Comparison of ENCODE assay signal across 1 cellular context in the genomic region with DNA sequence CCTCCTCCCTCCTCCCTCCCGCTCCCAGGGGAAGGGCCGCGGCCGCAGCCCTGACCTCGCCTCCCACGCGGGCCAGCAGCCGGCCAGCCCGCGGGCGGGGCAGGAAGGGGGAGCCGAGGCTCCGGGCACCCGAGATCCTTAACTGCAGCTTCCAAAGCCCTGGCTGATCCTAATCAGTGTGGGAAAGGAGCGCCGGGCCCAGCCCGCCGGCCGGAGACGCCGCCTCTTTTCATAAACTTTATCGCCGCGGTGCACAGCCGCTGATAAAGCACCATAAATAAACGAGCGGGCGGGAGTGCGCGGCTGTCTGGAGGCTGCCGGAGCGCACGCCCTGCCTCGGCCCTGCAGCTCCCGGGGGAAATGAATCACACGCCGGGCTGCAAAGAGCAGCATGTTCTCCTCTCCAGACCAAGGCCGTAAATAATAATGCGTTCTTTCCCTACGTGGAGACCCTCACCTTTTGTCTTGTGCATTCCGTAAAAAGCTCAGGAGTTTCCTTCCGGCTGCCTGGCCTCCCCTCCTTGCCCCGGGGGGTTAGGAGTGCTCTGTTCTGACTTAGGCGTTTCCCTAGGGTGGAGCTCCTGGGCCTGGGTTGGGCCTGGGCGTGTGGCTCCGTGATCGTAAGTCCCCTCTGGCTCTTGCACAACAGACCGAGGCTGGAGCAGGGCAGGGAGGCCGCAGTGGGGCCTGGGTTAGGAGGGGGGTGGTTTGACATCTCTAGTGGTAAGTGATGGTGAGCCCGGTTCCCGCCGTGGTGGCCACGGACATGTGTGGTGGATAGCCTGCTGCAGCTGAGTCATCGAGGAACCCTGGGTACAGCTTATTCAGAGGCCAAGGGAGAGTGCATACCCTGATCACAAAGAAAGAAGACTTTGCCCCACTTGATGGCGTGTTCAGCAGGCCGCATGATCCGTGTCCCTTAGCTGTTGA.
TF ChIP-seq lines count a peak whose summit lies in the region.

No MANE protein-coding gene starts in this region.

TF ChIP-seq in K562, 482 proteins besides CTCF, POLR2A, EP300 and RAD21 (continued from another document and continues in another):
- TF ChIP-seq, protein P1, sequence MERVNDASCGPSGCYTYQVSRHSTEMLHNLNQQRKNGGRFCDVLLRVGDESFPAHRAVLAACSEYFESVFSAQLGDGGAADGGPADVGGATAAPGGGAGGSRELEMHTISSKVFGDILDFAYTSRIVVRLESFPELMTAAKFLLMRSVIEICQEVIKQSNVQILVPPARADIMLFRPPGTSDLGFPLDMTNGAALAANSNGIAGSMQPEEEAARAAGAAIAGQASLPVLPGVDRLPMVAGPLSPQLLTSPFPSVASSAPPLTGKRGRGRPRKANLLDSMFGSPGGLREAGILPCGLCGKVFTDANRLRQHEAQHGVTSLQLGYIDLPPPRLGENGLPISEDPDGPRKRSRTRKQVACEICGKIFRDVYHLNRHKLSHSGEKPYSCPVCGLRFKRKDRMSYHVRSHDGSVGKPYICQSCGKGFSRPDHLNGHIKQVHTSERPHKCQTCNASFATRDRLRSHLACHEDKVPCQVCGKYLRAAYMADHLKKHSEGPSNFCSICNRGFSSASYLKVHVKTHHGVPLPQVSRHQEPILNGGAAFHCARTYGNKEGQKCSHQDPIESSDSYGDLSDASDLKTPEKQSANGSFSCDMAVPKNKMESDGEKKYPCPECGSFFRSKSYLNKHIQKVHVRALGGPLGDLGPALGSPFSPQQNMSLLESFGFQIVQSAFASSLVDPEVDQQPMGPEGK (CRISPR knock-in tag; IDR thresholded peaks at IDR 0.05; ENCODE audit: borderline replicate concordance) = no peak
- no peak for TF ChIP-seq ZNF561 (CRISPR knock-in tag; conservative IDR thresholded peaks at IDR 0.05)
- TF ChIP-seq NCOA1 (IDR thresholded peaks at IDR 0.05; ENCODE audit: low read depth) = peak; percentile 20; the same call in 1 of the 2 replicates
- TF ChIP-seq REST (CRISPR knock-in tag; IDR thresholded peaks at IDR 0.05; ENCODE audit: low read depth) = peak; percentile 11; the same call in 1 of the 2 replicates
- peak; percentile 99 for TF ChIP-seq EGR1 (conservative IDR thresholded peaks at IDR 0.05)
- TF ChIP-seq SIN3B (IDR thresholded peaks at IDR 0.05; ENCODE audit: low read depth) = no peak
- TF ChIP-seq SUPT5H (IDR thresholded peaks at IDR 0.05) = no peak
- TF ChIP-seq ZFX (CRISPR knock-in tag; IDR thresholded peaks at IDR 0.05) = peak; percentile 84
- no peak for TF ChIP-seq HINFP (tag; conservative IDR thresholded peaks at IDR 0.05; ENCODE audit: low read depth)
- TF ChIP-seq HNRNPUL1 (IDR thresholded peaks at IDR 0.05; ENCODE audit: low read length) = no peak
- TF ChIP-seq EZH2 (IDR thresholded peaks at IDR 0.05; ENCODE audit: borderline replicate concordance, low read depth, low read length) = no peak
- TF ChIP-seq, protein P2, sequence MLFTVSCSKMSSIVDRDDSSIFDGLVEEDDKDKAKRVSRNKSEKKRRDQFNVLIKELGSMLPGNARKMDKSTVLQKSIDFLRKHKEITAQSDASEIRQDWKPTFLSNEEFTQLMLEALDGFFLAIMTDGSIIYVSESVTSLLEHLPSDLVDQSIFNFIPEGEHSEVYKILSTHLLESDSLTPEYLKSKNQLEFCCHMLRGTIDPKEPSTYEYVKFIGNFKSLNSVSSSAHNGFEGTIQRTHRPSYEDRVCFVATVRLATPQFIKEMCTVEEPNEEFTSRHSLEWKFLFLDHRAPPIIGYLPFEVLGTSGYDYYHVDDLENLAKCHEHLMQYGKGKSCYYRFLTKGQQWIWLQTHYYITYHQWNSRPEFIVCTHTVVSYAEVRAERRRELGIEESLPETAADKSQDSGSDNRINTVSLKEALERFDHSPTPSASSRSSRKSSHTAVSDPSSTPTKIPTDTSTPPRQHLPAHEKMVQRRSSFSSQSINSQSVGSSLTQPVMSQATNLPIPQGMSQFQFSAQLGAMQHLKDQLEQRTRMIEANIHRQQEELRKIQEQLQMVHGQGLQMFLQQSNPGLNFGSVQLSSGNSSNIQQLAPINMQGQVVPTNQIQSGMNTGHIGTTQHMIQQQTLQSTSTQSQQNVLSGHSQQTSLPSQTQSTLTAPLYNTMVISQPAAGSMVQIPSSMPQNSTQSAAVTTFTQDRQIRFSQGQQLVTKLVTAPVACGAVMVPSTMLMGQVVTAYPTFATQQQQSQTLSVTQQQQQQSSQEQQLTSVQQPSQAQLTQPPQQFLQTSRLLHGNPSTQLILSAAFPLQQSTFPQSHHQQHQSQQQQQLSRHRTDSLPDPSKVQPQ (CRISPR knock-in tag; IDR thresholded peaks at IDR 0.05; ENCODE audit: borderline replicate concordance) = 0 out of 2 replicates have a peak, but pooled peaks have one; percentile 10
- TF ChIP-seq HLTF (IDR thresholded peaks at IDR 0.05) = no peak
- peak; percentile 69; the same call in 1 of the 2 replicates for TF ChIP-seq KDM2B (CRISPR knock-in tag; IDR thresholded peaks at IDR 0.05)
- TF ChIP-seq MEF2D (tag; conservative IDR thresholded peaks at IDR 0.05; ENCODE audit: low read depth) = peak; percentile 95
- TF ChIP-seq ZEB2 (IDR thresholded peaks at IDR 0.05) = no peak
- no peak; the same call in 1 of the 2 replicates for TF ChIP-seq MYNN (IDR thresholded peaks at IDR 0.05)
- no peak for TF ChIP-seq MYNN (CRISPR knock-in tag; IDR thresholded peaks at IDR 0.05)
- TF ChIP-seq, protein P3, sequence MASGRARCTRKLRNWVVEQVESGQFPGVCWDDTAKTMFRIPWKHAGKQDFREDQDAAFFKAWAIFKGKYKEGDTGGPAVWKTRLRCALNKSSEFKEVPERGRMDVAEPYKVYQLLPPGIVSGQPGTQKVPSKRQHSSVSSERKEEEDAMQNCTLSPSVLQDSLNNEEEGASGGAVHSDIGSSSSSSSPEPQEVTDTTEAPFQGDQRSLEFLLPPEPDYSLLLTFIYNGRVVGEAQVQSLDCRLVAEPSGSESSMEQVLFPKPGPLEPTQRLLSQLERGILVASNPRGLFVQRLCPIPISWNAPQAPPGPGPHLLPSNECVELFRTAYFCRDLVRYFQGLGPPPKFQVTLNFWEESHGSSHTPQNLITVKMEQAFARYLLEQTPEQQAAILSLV (tag; IDR thresholded peaks at IDR 0.05) = no peak; the same call in 1 of the 2 replicates
- TF ChIP-seq LEF1 (IDR thresholded peaks at IDR 0.05) = peak; percentile 76
- no peak for TF ChIP-seq ZBTB5 (IDR thresholded peaks at IDR 0.05)
- TF ChIP-seq ERF (CRISPR knock-in tag; IDR thresholded peaks at IDR 0.05) = no peak; the same call in 1 of the 2 replicates
- TF ChIP-seq, protein P4, sequence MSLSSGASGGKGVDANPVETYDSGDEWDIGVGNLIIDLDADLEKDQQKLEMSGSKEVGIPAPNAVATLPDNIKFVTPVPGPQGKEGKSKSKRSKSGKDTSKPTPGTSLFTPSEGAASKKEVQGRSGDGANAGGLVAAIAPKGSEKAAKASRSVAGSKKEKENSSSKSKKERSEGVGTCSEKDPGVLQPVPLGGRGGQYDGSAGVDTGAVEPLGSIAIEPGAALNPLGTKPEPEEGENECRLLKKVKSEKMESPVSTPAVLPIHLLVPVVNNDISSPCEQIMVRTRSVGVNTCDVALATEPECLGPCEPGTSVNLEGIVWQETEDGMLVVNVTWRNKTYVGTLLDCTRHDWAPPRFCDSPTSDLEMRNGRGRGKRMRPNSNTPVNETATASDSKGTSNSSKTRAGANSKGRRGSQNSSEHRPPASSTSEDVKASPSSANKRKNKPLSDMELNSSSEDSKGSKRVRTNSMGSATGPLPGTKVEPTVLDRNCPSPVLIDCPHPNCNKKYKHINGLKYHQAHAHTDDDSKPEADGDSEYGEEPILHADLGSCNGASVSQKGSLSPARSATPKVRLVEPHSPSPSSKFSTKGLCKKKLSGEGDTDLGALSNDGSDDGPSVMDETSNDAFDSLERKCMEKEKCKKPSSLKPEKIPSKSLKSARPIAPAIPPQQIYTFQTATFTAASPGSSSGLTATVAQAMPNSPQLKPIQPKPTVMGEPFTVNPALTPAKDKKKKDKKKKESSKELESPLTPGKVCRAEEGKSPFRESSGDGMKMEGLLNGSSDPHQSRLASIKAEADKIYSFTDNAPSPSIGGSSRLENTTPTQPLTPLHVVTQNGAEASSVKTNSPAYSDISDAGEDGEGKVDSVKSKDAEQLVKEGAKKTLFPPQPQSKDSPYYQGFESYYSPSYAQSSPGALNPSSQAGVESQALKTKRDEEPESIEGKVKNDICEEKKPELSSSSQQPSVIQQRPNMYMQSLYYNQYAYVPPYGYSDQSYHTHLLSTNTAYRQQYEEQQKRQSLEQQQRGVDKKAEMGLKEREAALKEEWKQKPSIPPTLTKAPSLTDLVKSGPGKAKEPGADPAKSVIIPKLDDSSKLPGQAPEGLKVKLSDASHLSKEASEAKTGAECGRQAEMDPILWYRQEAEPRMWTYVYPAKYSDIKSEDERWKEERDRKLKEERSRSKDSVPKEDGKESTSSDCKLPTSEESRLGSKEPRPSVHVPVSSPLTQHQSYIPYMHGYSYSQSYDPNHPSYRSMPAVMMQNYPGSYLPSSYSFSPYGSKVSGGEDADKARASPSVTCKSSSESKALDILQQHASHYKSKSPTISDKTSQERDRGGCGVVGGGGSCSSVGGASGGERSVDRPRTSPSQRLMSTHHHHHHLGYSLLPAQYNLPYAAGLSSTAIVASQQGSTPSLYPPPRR (CRISPR knock-in tag; IDR thresholded peaks at IDR 0.05; ENCODE audit: borderline replicate concordance) = no peak
- no peak for TF ChIP-seq TFE3 (CRISPR knock-in tag; IDR thresholded peaks at IDR 0.05)
- no peak for TF ChIP-seq KAT8 (IDR thresholded peaks at IDR 0.05; ENCODE audit: low read depth)
- TF ChIP-seq CREM (IDR thresholded peaks at IDR 0.05; ENCODE audit: low read depth) = peak; percentile 67
- TF ChIP-seq CHD2 (IDR thresholded peaks at IDR 0.05; ENCODE audit: low read depth, low read length) = no peak
- TF ChIP-seq STAG1 (CRISPR knock-in tag; IDR thresholded peaks at IDR 0.05; ENCODE audit: borderline replicate concordance) = no peak
- TF ChIP-seq MYBL2 (IDR thresholded peaks at IDR 0.05; ENCODE audit: low read depth) = no peak
- no peak for TF ChIP-seq MYBL2 (CRISPR knock-in tag; IDR thresholded peaks at IDR 0.05; ENCODE audit: borderline replicate concordance)
